Comparison of ENCODE assay signal across 24 cellular contexts in genomic region chr18:79780547-79780946, GRCh38. TPM values are rescaled to one million over a fixed set of nuclear protein-coding genes. Genes with fewer than 3 reads are reported as not detected.
"Had no signal": no experiment of that assay in that cellular context is flagged by ENCODE, and none has a peak within 500 bp of the region (broad histone marks: within the 10 kb centered on the region; RNA-seq: fewer than 3 reads in every experiment).

No MANE protein-coding gene starts in this region.

- H3K27ac ChIP-seq: adrenal gland, breast epithelium had no signal

- H3K36me3 ChIP-seq: adrenal gland, breast epithelium had no signal

- H3K4me1 Mint-ChIP-seq: activated CD8-positive, alpha-beta memory T cell treated with anti-CD3 and anti-CD28 coated beads, Interleukin-2, amount 10 ng/mL, durations not matched to agents 7 days and 5 days; activated naive CD8-positive, alpha-beta T cell treated with anti-CD3 and anti-CD28 coated beads, Interleukin-2, amount 10 ng/mL, durations not matched to agents 7 days and 5 days had no signal

- H3K4me1 ChIP-seq: adrenal gland, breast epithelium had no signal

- DNase-seq: activated CD4-positive, alpha-beta T cell treated with anti-CD3 and anti-CD28 coated beads for 48 hours; activated CD4-positive, alpha-beta T cell treated with anti-CD3 and anti-CD28 coated beads, Interleukin-2, amount 50 U/mL, for 4 hours; activated CD4-positive, CD25-positive, alpha-beta regulatory T cell treated with anti-CD3 and anti-CD28 coated beads, Interleukin-2, amount 50 U/mL, for 72 hours; activated CD8-positive, alpha-beta memory T cell treated with anti-CD3 and anti-CD28 coated beads, Interleukin-2, amount 10 ng/mL, durations not matched to agents 7 days and 5 days; activated gamma-delta T cell treated with Interleukin-2 at 50 U/mL for 16 hours; activated naive CD4-positive, alpha-beta T cell treated with anti-CD3 and anti-CD28 coated beads, Interleukin-2, amount 50 U/mL, for 16 hours; activated naive CD8-positive, alpha-beta T cell treated with anti-CD3 and anti-CD28 coated beads, Interleukin-2, amount 10 ng/mL, durations not matched to agents 7 days and 5 days; adrenal gland; anterior cingulate cortex; central memory CD4-positive, alpha-beta T cell; MM.1S; NCI-H1105; NCI-H1436; NCI-H1694 treated with DMSO at 0.1 percent for 48 hours; NCI-H2029 treated with DMSO at 0.1 percent for 48 hours; NCI-H510A treated with DMSO at 0.1 percent for 48 hours; NCI-H69; NK-92 treated with Interleukin-12 subunit alpha and Interleukin-12 subunit beta, amount 100 ng/mL, for 24 hours; OCI-M1; SHP77 treated with DMSO at 0.1 percent for 48 hours had no signal

- H3K27me3 ChIP-seq: adrenal gland had no signal

- H3K27ac Mint-ChIP-seq: activated CD8-positive, alpha-beta memory T cell treated with anti-CD3 and anti-CD28 coated beads, Interleukin-2, amount 10 ng/mL, durations not matched to agents 7 days and 5 days; activated naive CD8-positive, alpha-beta T cell treated with anti-CD3 and anti-CD28 coated beads, Interleukin-2, amount 10 ng/mL, durations not matched to agents 7 days and 5 days; T-helper 1 cell treated with Interleukin-12 subunit alpha and Interleukin-12 subunit beta and Interleukin-4 antibody, amounts not matched to agents 30 μg/mL and 1 μg/mL, for 36 hours had no signal

- H3K4me3 ChIP-seq: adrenal gland, breast epithelium had no signal

- ATAC-seq: activated CD8-positive, alpha-beta memory T cell treated with anti-CD3 and anti-CD28 coated beads, Interleukin-2, amount 10 ng/mL, durations not matched to agents 7 days and 5 days had no signal

- H3K9me3 ChIP-seq: adrenal gland, breast epithelium had no signal

- H3K27me3 Mint-ChIP-seq: activated CD8-positive, alpha-beta memory T cell treated with anti-CD3 and anti-CD28 coated beads, Interleukin-2, amount 10 ng/mL, durations not matched to agents 7 days and 5 days; activated naive CD8-positive, alpha-beta T cell treated with anti-CD3 and anti-CD28 coated beads, Interleukin-2, amount 10 ng/mL, durations not matched to agents 7 days and 5 days had no signal

- H3K4me3 Mint-ChIP-seq: activated CD8-positive, alpha-beta memory T cell treated with anti-CD3 and anti-CD28 coated beads, Interleukin-2, amount 10 ng/mL, durations not matched to agents 7 days and 5 days; activated naive CD8-positive, alpha-beta T cell treated with anti-CD3 and anti-CD28 coated beads, Interleukin-2, amount 10 ng/mL, durations not matched to agents 7 days and 5 days; T-helper 1 cell treated with Interleukin-12 subunit alpha and Interleukin-12 subunit beta and Interleukin-4 antibody, amounts not matched to agents 30 μg/mL and 1 μg/mL, for 36 hours had no signal

- H3K36me3 Mint-ChIP-seq: activated CD8-positive, alpha-beta memory T cell treated with anti-CD3 and anti-CD28 coated beads, Interleukin-2, amount 10 ng/mL, durations not matched to agents 7 days and 5 days; activated naive CD8-positive, alpha-beta T cell treated with anti-CD3 and anti-CD28 coated beads, Interleukin-2, amount 10 ng/mL, durations not matched to agents 7 days and 5 days had no signal

- H3K9me3 Mint-ChIP-seq: activated naive CD8-positive, alpha-beta T cell treated with anti-CD3 and anti-CD28 coated beads, Interleukin-2, amount 10 ng/mL, durations not matched to agents 7 days and 5 days; T-helper 1 cell treated with Interleukin-12 subunit alpha and Interleukin-12 subunit beta and Interleukin-4 antibody, amounts not matched to agents 30 μg/mL and 1 μg/mL, for 36 hours had no signal

RNA-seq across cellular contexts. Expression of gene KCNG2, which starts 17.2 kb away (rescaled TPM):
- total RNA-seq: activated CD8-positive, alpha-beta memory T cell treated with anti-CD3 and anti-CD28 coated beads, Interleukin-2, amount 10 ng/mL, durations not matched to agents 7 days and 5 days; activated naive CD8-positive, alpha-beta T cell treated with anti-CD3 and anti-CD28 coated beads, Interleukin-2, amount 10 ng/mL, durations not matched to agents 7 days and 5 days; chondrocyte; SK-MEL-5 had no signal
